In the genomic region with DNA sequence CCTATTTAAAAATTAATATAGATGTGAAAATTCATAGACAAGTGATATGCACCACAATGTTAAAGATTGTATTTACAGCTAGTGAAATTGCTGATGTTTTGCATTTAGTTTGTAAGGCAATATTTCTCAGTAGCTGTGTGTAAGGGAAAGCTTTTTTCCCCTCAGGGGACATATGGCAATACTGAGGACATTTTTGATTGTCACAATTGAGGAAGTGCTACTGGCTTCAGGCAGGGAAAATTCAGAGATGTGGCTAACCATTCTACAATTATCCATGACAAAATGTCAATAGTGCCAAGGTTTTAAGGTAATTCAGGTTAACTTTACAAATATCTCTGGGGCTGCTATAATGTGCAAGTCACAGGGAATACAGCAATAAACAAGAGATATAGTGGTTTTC, we compare ENCODE assay signal across 24 cellular contexts.
"Had no signal": no experiment of that assay in that cellular context is flagged by ENCODE, and none has a peak within 500 bp of the region (broad histone marks: within the 10 kb centered on the region; RNA-seq: fewer than 3 reads in every experiment).

No MANE protein-coding gene starts in this region.

- H3K27me3 Mint-ChIP-seq: progenitor cell of endocrine pancreas; stimulated activated naive CD8-positive, alpha-beta T cell treated with anti-CD3 and anti-CD28 coated beads, Interleukin-15, amount 100 ng/mL, for 72 hours had no signal

- ATAC-seq: esophagus mucosa; gastrocnemius medialis; heart left ventricle; left cardiac atrium; left lung; naive thymus-derived CD4-positive, alpha-beta T cell; right lobe of liver; stimulated activated naive CD8-positive, alpha-beta T cell treated with anti-CD3 and anti-CD28 coated beads, Interleukin-15, amount 100 ng/mL, for 72 hours had no signal

- H3K4me2 ChIP-seq: hepatocyte, neural progenitor cell had no signal

- H2AFZ ChIP-seq: hepatocyte, neural progenitor cell, parathyroid adenoma had no signal

- H3K4me3 Mint-ChIP-seq: endodermal cell; naive thymus-derived CD4-positive, alpha-beta T cell; nephron; neural progenitor cell; stimulated activated naive CD8-positive, alpha-beta T cell treated with anti-CD3 and anti-CD28 coated beads, Interleukin-15, amount 100 ng/mL, for 72 hours had no signal

- H3K4me1 ChIP-seq: gastrocnemius medialis, heart left ventricle, left lung, neural progenitor cell, parathyroid adenoma, right lobe of liver had no signal

- H3K27ac Mint-ChIP-seq: endodermal cell; naive thymus-derived CD4-positive, alpha-beta T cell; nephron; neural progenitor cell; progenitor cell of endocrine pancreas; stimulated activated naive CD8-positive, alpha-beta T cell treated with anti-CD3 and anti-CD28 coated beads, Interleukin-15, amount 100 ng/mL, for 72 hours had no signal

- H3K9ac ChIP-seq: neural progenitor cell, parathyroid adenoma had no signal

- H3K27ac ChIP-seq: epithelial cell of prostate, gastrocnemius medialis, heart left ventricle, hepatocyte, left lung, neural progenitor cell, parathyroid adenoma, right lobe of liver, thyroid gland had no signal

- H3K36me3 Mint-ChIP-seq: naive thymus-derived CD4-positive, alpha-beta T cell; neural progenitor cell had no signal

- H3K9me3 Mint-ChIP-seq: endodermal cell; naive thymus-derived CD4-positive, alpha-beta T cell; nephron; neural progenitor cell; stimulated activated naive CD8-positive, alpha-beta T cell treated with anti-CD3 and anti-CD28 coated beads, Interleukin-15, amount 100 ng/mL, for 72 hours had no signal

- DNase-seq: effector CD8-positive, alpha-beta T cell; endodermal cell; foreskin fibroblast; gastrocnemius medialis; heart left ventricle; left cardiac atrium; left lung; mesenchymal stem cell; midbrain; naive thymus-derived CD4-positive, alpha-beta T cell; right lobe of liver; small intestine; stimulated activated CD4-positive, alpha-beta T cell treated with anti-CD3 and anti-CD28 coated beads, Interleukin-15, amount 100 ng/mL, for 24 hours; stimulated activated CD4-positive, alpha-beta T cell treated with anti-CD3 and anti-CD28 coated beads, Interleukin-2, amount 100 ng/mL, for 48 hours; stimulated activated naive CD4-positive, alpha-beta T cell; stimulated activated naive CD8-positive, alpha-beta T cell treated with anti-CD3 and anti-CD28 coated beads, Interleukin-15, amount 100 ng/mL, for 72 hours; thyroid gland had no signal

- H3K4me3 ChIP-seq: gastrocnemius medialis, heart left ventricle, hepatocyte, left lung, neural progenitor cell, right lobe of liver, thyroid gland had no signal

- H3K9me3 ChIP-seq: gastrocnemius medialis, heart left ventricle, left lung, right lobe of liver, thyroid gland had no signal

- H3K36me3 ChIP-seq: gastrocnemius medialis, heart left ventricle, left lung, neural progenitor cell, right lobe of liver, thyroid gland had no signal

- H3K4me1 Mint-ChIP-seq: naive thymus-derived CD4-positive, alpha-beta T cell; nephron; neural progenitor cell; stimulated activated naive CD8-positive, alpha-beta T cell treated with anti-CD3 and anti-CD28 coated beads, Interleukin-15, amount 100 ng/mL, for 72 hours had no signal

- H3K27me3 ChIP-seq: gastrocnemius medialis, heart left ventricle, hepatocyte, left lung, neural progenitor cell, right lobe of liver, thyroid gland had no signal
